In the genomic region with DNA sequence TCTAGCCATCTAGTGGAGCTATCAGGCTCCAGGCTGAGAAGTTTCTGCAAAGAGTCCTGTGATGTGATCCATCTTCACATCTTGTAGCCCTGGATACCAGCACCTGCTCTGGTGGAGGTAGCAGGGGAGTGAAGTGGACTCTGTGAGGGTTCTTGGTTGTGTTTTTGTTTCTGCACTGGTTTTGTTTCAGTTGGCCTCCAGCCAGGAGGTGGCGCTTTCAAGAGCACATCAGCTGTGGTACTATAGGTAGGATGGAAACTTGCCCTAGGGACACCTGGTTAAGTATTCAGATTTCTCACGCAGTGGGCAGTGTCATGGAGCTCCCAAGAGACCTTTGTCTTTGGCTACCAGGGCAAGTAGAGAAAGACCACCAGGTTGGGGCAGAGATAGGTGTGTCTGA, we compare ENCODE assay signal across 20 cellular contexts.
"Had no signal": no experiment of that assay in that cellular context is flagged by ENCODE, and none has a peak within 500 bp of the region (broad histone marks: within the 10 kb centered on the region; RNA-seq: fewer than 3 reads in every experiment).

No MANE protein-coding gene starts in this region.

- H3K9me3 ChIP-seq: colonic mucosa, ovary, upper lobe of right lung had no signal

- H3K27ac ChIP-seq: colonic mucosa, esophagus muscularis mucosa, left lung, neural progenitor cell, ovary, stomach, thoracic aorta, upper lobe of right lung had no signal

- H3K9ac ChIP-seq: neural progenitor cell had no signal

- H3K4me1 ChIP-seq: colonic mucosa, esophagus muscularis mucosa, left lung, neural progenitor cell, stomach, upper lobe of right lung had no signal

- DNase-seq: activated CD4-positive, alpha-beta T cell treated with anti-CD3 and anti-CD28 coated beads for 48 hours; activated CD8-positive, alpha-beta memory T cell treated with anti-CD3 and anti-CD28 coated beads, Interleukin-2, amount 50 U/mL, for 4 hours; activated CD8-positive, alpha-beta T cell treated with anti-CD3 and anti-CD28 coated beads, Interleukin-2, amount 10 ng/mL, durations not matched to agents 7 days and 5 days; activated effector memory CD4-positive, alpha-beta T cell treated with anti-CD3 and anti-CD28 coated beads, Interleukin-2, amount 50 U/mL, for 16 hours; activated T-cell treated with anti-CD3 and anti-CD28 coated beads, Interleukin-2, amount 50 U/mL, for 48 hours; amniotic stem cell; central memory CD4-positive, alpha-beta T cell; colonic mucosa; hippocampal formation; kidney; left lung; mammary epithelial cell; naive B cell; ovary; stimulated activated CD4-positive, alpha-beta T cell treated with anti-CD3 and anti-CD28 coated beads, Interleukin-2, amount 100 ng/mL, for 24 hours; stomach; upper lobe of right lung had no signal

- H2AFZ ChIP-seq: neural progenitor cell had no signal

- H3K27me3 ChIP-seq: colonic mucosa, esophagus muscularis mucosa, left lung, neural progenitor cell, ovary, stomach, upper lobe of right lung had no signal

- H3K36me3 ChIP-seq: colonic mucosa, esophagus muscularis mucosa, left lung, neural progenitor cell, ovary, stomach, thoracic aorta, upper lobe of right lung had no signal

- FAIRE-seq: kidney had no signal

- H3K4me3 ChIP-seq: colonic mucosa, esophagus muscularis mucosa, left lung, neural progenitor cell, ovary, stomach, thoracic aorta, upper lobe of right lung had no signal

- H3K4me2 ChIP-seq: neural progenitor cell had no signal
